Comparison of ENCODE assay signal across 21 cellular contexts in genomic region chr2:177124371-177124770, GRCh38.
DNase-seq lines count a peak whose midpoint lies in the region; ATAC-seq and TF ChIP-seq lines count a peak whose summit lies in the region.
"Had no signal": no experiment of that assay in that cellular context is flagged by ENCODE, and none has a peak within 500 bp of the region (broad histone marks: within the 10 kb centered on the region; RNA-seq: fewer than 3 reads in every experiment).

No MANE protein-coding gene starts in this region.

- peaks cover 2% of the 10 kb centered on the region for H3K27me3 Mint-ChIP-seq in activated CD4-positive, alpha-beta memory T cell treated with anti-CD3 and anti-CD28 coated beads for 36 hours

- no peak for TF ChIP-seq RAD21 in Ishikawa (IDR thresholded peaks at IDR 0.05; ENCODE audit: low read depth)

- H3K4me1 Mint-ChIP-seq in activated CD4-positive, alpha-beta memory T cell treated with anti-CD3 and anti-CD28 coated beads for 36 hours (ENCODE audit: low read depth) = no peaks in the 10 kb centered on the region
- H3K4me1 Mint-ChIP-seq: CD14-positive monocyte; CD8-positive, alpha-beta memory T cell had no signal

- ATAC-seq in GM21390 (IDR thresholded peaks at IDR 0.05; ENCODE audit: unreplicated experiment) = no peak
- ATAC-seq: HCT116, Panc1 had no signal

- no peaks in the 10 kb centered on the region for H3K9me3 Mint-ChIP-seq in activated CD4-positive, alpha-beta memory T cell treated with anti-CD3 and anti-CD28 coated beads for 36 hours

- DNase-seq in dermis blood vessel endothelial cell = peak; percentile 85
- peak; percentile 82 for DNase-seq in glomerular endothelial cell (ENCODE audit: extremely low read depth, low read depth, low spot score)
- no peak for DNase-seq in NOMO-1 (lab: John Stamatoyannopoulos, UW; ENCODE audit: unreplicated experiment in 2 of 2)
- no peak for DNase-seq in activated CD4-positive, alpha-beta memory T cell treated with anti-CD3 and anti-CD28 coated beads for 36 hours
- DNase-seq in UCSD-AML1 (lab: John Stamatoyannopoulos, UW; ENCODE audit: unreplicated experiment) = no peak
- DNase-seq: BE2C; CD8-positive, alpha-beta memory T cell; DMS 273 treated with DMSO at 0.1 percent for 48 hours; DMS79; GF-D8; KBM-7; MM.1S; NCI-H2029; NCI-H446; NCI-H526 treated with DMSO at 0.1 percent for 48 hours; SHP77 had no signal

- POLR2A ChIA-PET in activated CD4-positive, alpha-beta memory T cell treated with anti-CD3 and anti-CD28 coated beads for 36 hours (lab: Charles Lee) = no interaction called here

- intact Hi-C loops in activated CD4-positive, alpha-beta memory T cell treated with anti-CD3 and anti-CD28 coated beads for 36 hours (cut with micrococcal nuclease) = no loop called here

- no peaks in the 10 kb centered on the region for H3K36me3 Mint-ChIP-seq in activated CD4-positive, alpha-beta memory T cell treated with anti-CD3 and anti-CD28 coated beads for 36 hours
- H3K36me3 Mint-ChIP-seq: CD14-positive monocyte; CD8-positive, alpha-beta memory T cell had no signal

- H3K27ac Mint-ChIP-seq in activated CD4-positive, alpha-beta memory T cell treated with anti-CD3 and anti-CD28 coated beads for 36 hours = no peak overlapping the region
- H3K27ac Mint-ChIP-seq: CD14-positive monocyte; CD8-positive, alpha-beta memory T cell had no signal

- H3K4me3 Mint-ChIP-seq in activated CD4-positive, alpha-beta memory T cell treated with anti-CD3 and anti-CD28 coated beads for 36 hours = no peak overlapping the region
- H3K4me3 Mint-ChIP-seq: CD14-positive monocyte; CD8-positive, alpha-beta memory T cell had no signal

- CTCF ChIA-PET in activated CD4-positive, alpha-beta memory T cell treated with anti-CD3 and anti-CD28 coated beads for 36 hours (lab: Charles Lee) = no interaction called here

- no peak for TF ChIP-seq EP300 in Ishikawa (IDR thresholded peaks at IDR 0.05; ENCODE audit: borderline replicate concordance)

TF ChIP-seq in Ishikawa, 13 proteins besides CTCF, POLR2A, EP300 and RAD21:
- TF ChIP-seq USF1 (IDR thresholded peaks at IDR 0.05) = no peak
- no peak for TF ChIP-seq TEAD4 (IDR thresholded peaks at IDR 0.05)
- TF ChIP-seq CREB1 (IDR thresholded peaks at IDR 0.05; ENCODE audit: low read depth) = 0 out of 2 replicates have a peak, but pooled peaks have one; percentile 18
- TF ChIP-seq CEBPB (IDR thresholded peaks at IDR 0.05) = no peak
- TF ChIP-seq, protein P1, sequence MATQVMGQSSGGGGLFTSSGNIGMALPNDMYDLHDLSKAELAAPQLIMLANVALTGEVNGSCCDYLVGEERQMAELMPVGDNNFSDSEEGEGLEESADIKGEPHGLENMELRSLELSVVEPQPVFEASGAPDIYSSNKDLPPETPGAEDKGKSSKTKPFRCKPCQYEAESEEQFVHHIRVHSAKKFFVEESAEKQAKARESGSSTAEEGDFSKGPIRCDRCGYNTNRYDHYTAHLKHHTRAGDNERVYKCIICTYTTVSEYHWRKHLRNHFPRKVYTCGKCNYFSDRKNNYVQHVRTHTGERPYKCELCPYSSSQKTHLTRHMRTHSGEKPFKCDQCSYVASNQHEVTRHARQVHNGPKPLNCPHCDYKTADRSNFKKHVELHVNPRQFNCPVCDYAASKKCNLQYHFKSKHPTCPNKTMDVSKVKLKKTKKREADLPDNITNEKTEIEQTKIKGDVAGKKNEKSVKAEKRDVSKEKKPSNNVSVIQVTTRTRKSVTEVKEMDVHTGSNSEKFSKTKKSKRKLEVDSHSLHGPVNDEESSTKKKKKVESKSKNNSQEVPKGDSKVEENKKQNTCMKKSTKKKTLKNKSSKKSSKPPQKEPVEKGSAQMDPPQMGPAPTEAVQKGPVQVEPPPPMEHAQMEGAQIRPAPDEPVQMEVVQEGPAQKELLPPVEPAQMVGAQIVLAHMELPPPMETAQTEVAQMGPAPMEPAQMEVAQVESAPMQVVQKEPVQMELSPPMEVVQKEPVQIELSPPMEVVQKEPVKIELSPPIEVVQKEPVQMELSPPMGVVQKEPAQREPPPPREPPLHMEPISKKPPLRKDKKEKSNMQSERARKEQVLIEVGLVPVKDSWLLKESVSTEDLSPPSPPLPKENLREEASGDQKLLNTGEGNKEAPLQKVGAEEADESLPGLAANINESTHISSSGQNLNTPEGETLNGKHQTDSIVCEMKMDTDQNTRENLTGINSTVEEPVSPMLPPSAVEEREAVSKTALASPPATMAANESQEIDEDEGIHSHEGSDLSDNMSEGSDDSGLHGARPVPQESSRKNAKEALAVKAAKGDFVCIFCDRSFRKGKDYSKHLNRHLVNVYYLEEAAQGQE (IDR thresholded peaks at IDR 0.05; ENCODE audit: low read depth) = no peak

Comparison
In these comparisons a context has a peak if more than half of its experiments do, and no peak if none do; other contexts are left out.
1. DNase-seq: peak in dermis blood vessel endothelial cell (single experiment) and glomerular endothelial cell (single experiment); none in NOMO-1 (0 of 2), activated CD4-positive, alpha-beta memory T cell treated with anti-CD3 and anti-CD28 coated beads for 36 hours (single experiment) and UCSD-AML1 (single experiment).